1 cellular context compared by ENCODE assay signal in the genomic region with DNA sequence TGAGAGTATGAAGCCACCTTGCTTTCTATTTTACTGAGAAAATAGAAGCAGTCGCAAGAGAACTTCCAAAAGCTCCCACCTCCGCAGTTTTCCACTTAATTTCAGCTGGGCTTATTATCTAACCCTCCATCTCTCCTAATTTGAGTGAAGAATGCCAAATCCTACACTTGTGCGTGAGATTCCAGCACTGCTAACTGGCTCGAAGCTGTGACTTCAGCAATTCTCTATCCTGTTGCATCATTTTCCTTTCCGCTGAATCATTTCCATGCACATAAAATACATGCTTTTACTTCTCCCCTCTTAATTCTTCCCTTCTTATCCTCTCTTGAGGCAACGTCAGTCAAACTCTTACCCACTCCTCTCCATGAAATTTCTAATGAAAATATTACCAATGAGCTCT.
TF ChIP-seq lines count a peak whose summit lies in the region.

No MANE protein-coding gene starts in this region.

TF ChIP-seq in GM23338, 12 proteins besides CTCF, POLR2A, EP300 and RAD21 (continued from another document):
- no peak for TF ChIP-seq ZNF462 (CRISPR knock-in tag; IDR thresholded peaks at IDR 0.05)
- TF ChIP-seq ZNF114 (CRISPR knock-in tag; IDR thresholded peaks at IDR 0.05), result no peak
- no peak for TF ChIP-seq REST (IDR thresholded peaks at IDR 0.05; ENCODE audit: unreplicated experiment)
